Comparison of ENCODE assay signal across 15 cellular contexts in genomic region chr5:2239237-2239910, GRCh38.
DNase-seq lines count a peak whose midpoint lies in the region; TF ChIP-seq lines count a peak whose summit lies in the region.
"Had no signal": no experiment of that assay in that cellular context is flagged by ENCODE, and none has a peak within 500 bp of the region (broad histone marks: within the 10 kb centered on the region; RNA-seq: fewer than 3 reads in every experiment).

No MANE protein-coding gene starts in this region.

- H3K4me1 ChIP-seq in esophagus muscularis mucosa (no peaks in the 10 kb centered on the region), tibial artery (no peaks in the 10 kb centered on the region)

- intact Hi-C loops in esophagus muscularis mucosa (cut with DNase I) = no loop called here
- intact Hi-C loops in tibial artery (cut with DNase I; ENCODE audit: low total_unique reads) = no loop called here

- no peak for TF ChIP-seq EP300 in esophagus muscularis mucosa (IDR thresholded peaks at IDR 0.05)

- peaks cover 0 to 7% (median 0%) of the 10 kb centered on the region in 4 donors for H3K27me3 ChIP-seq in esophagus muscularis mucosa
- no peaks in the 10 kb centered on the region for H3K27me3 ChIP-seq in tibial artery

- H3K36me3 ChIP-seq in esophagus muscularis mucosa (no peaks in the 10 kb centered on the region), tibial artery (no peaks in the 10 kb centered on the region)

- H3K9me3 ChIP-seq in esophagus muscularis mucosa (peaks cover 0 to 22% (median 16%) of the 10 kb centered on the region in 4 donors), tibial artery (peaks cover 0 to 15% (median 6%) of the 10 kb centered on the region in 3 donors)

- TF ChIP-seq CTCF in esophagus muscularis mucosa (IDR thresholded peaks at IDR 0.05) (no peak), tibial artery (IDR thresholded peaks at IDR 0.05) (no peak)

- 79% methylated on average over 17 of the region's 17 CpGs for WGBS in esophagus muscularis mucosa

- no peak for TF ChIP-seq POLR2A in esophagus muscularis mucosa (IDR thresholded peaks at IDR 0.05; ENCODE audit: low read depth)

- DNase-seq in NCI-H524 (lab: John Stamatoyannopoulos, UW) = peak; percentile 50 to 72
- DNase-seq in NCI-H524 treated with DMSO at 0.1 percent for 48 hours (lab: John Stamatoyannopoulos, UW) = no peak
- DNase-seq in Daoy (ENCODE audit: low read depth) = peak; percentile 68
- DNase-seq in SW480 (ENCODE audit: low spot score) = peak; percentile 43
- DNase-seq in esophagus muscularis mucosa (ENCODE audit: extremely low spot score) = peak; percentile 83
- DNase-seq in tibial artery = no peak
- DNase-seq in DMS79 (lab: John Stamatoyannopoulos, UW) = no peak
- DNase-seq in NCI-H2081 treated with DMSO at 0.1 percent for 48 hours (lab: John Stamatoyannopoulos, UW) = no peak
- DNase-seq: CD8-positive, alpha-beta T cell; COR-L47; DMS153; DND-41; GF-D8 had no signal

- H3K27ac ChIP-seq in esophagus muscularis mucosa (replicated peaks in 1 of 4) (no peak overlapping the region), tibial artery (no peak overlapping the region)
- H3K27ac ChIP-seq: 22Rv1, HL-60 had no signal

- no peak overlapping the region for H3K4me3 ChIP-seq in esophagus muscularis mucosa
- H3K4me3 ChIP-seq in tibial artery = no peak overlapping the region

Comparison
In these comparisons a context has a peak if more than half of its experiments do, and no peak if none do; other contexts are left out.
1. DNase-seq: peak in NCI-H524 (2 of 2), Daoy (single experiment), SW480 (single experiment) and esophagus muscularis mucosa (single experiment); none in NCI-H524 treated with DMSO at 0.1 percent for 48 hours (single experiment), tibial artery (0 of 2), DMS79 (single experiment) and NCI-H2081 treated with DMSO at 0.1 percent for 48 hours (single experiment).